ENCODE assay signal across 13 cellular contexts in genomic region chr11:121476379-121477032, GRCh38. TPM values are rescaled to one million over a fixed set of nuclear protein-coding genes. Genes with fewer than 3 reads are reported as not detected.
DNase-seq lines count a peak whose midpoint lies in the region; ATAC-seq and TF ChIP-seq lines count a peak whose summit lies in the region.
"Had no signal": no experiment of that assay in that cellular context is flagged by ENCODE, and none has a peak within 500 bp of the region (broad histone marks: within the 10 kb centered on the region; RNA-seq: fewer than 3 reads in every experiment).

No MANE protein-coding gene starts in this region.

- 36 to 51% methylated on average over 4 to 5 of the region's 5 CpGs for WGBS in esophagus squamous epithelium, 2 donors

- no peak for DNase-seq in activated T-cell treated with anti-CD3 and anti-CD28 coated beads, Interleukin-2, amount 50 U/mL, for 24 hours
- DNase-seq in activated T-cell treated with anti-CD3 and anti-CD28 coated beads for 4 hours (no peak), NCI-H748 treated with DMSO at 0.1 percent for 48 hours (lab: John Stamatoyannopoulos, UW) (peak; percentile 54), esophagus squamous epithelium (lab: John Stamatoyannopoulos, UW) (no peak), activated gamma-delta T cell (lab: John Stamatoyannopoulos, UW) (no peak), GM19238 (ENCODE audit: insufficient read length, low spot score) (no peak)
- DNase-seq in stimulated activated effector memory CD8-positive, alpha-beta T cell treated with anti-CD3 and anti-CD28 coated beads, Interleukin-12 subunit alpha, Interleukin-12 subunit beta, amount 100 ng/mL, for 72 hours (ENCODE audit: low spot score in 2 of 2): no peak
- DNase-seq: DMS79 treated with DMSO at 0.1 percent for 48 hours, kidney, NCI-H510A had no signal

- H3K9me3 Mint-ChIP-seq in activated T-cell treated with anti-CD3 and anti-CD28 coated beads, Interleukin-2, amount 50 U/mL, for 24 hours: no peaks in the 10 kb centered on the region
- no peaks in the 10 kb centered on the region for H3K9me3 Mint-ChIP-seq in stimulated activated effector memory CD8-positive, alpha-beta T cell treated with anti-CD3 and anti-CD28 coated beads, Interleukin-12 subunit alpha, Interleukin-12 subunit beta, amount 100 ng/mL, for 72 hours
- H3K9me3 Mint-ChIP-seq: neural crest cell had no signal

- no peaks in the 10 kb centered on the region for H3K9me3 ChIP-seq in esophagus squamous epithelium
- H3K9me3 ChIP-seq: vagina had no signal

- H3K4me3 ChIP-seq in esophagus squamous epithelium: no peak overlapping the region
- H3K4me3 ChIP-seq: vagina had no signal

- no peaks in the 10 kb centered on the region for H3K27me3 ChIP-seq in esophagus squamous epithelium
- H3K27me3 ChIP-seq: vagina had no signal

- no peaks in the 10 kb centered on the region for H3K27me3 Mint-ChIP-seq in activated T-cell treated with anti-CD3 and anti-CD28 coated beads, Interleukin-2, amount 50 U/mL, for 24 hours

- H3K36me3 ChIP-seq in esophagus squamous epithelium: peaks cover 0 to under 1% (median 0%) of the 10 kb centered on the region in 3 donors
- H3K36me3 ChIP-seq: vagina had no signal

- TF ChIP-seq CTCF in esophagus squamous epithelium (IDR thresholded peaks at IDR 0.05): no peak

- peaks cover 65% of the 10 kb centered on the region for H3K36me3 Mint-ChIP-seq in activated T-cell treated with anti-CD3 and anti-CD28 coated beads, Interleukin-2, amount 50 U/mL, for 24 hours (ENCODE audit: low read depth)
- H3K36me3 Mint-ChIP-seq in stimulated activated effector memory CD8-positive, alpha-beta T cell treated with anti-CD3 and anti-CD28 coated beads, Interleukin-12 subunit alpha, Interleukin-12 subunit beta, amount 100 ng/mL, for 72 hours: peaks cover 32% of the 10 kb centered on the region

- H3K27ac Mint-ChIP-seq in activated T-cell treated with anti-CD3 and anti-CD28 coated beads, Interleukin-2, amount 50 U/mL, for 24 hours: peak overlapping the region; percentile 80
- peak overlapping the region; percentile 87 for H3K27ac Mint-ChIP-seq in stimulated activated effector memory CD8-positive, alpha-beta T cell treated with anti-CD3 and anti-CD28 coated beads, Interleukin-12 subunit alpha, Interleukin-12 subunit beta, amount 100 ng/mL, for 72 hours

- H3K4me1 ChIP-seq in esophagus squamous epithelium: peaks cover 5 to 68% (median 18%) of the 10 kb centered on the region in 3 donors
- H3K4me1 ChIP-seq: vagina had no signal

- H3K4me3 Mint-ChIP-seq in activated T-cell treated with anti-CD3 and anti-CD28 coated beads, Interleukin-2, amount 50 U/mL, for 24 hours: no peak overlapping the region
- no peak overlapping the region for H3K4me3 Mint-ChIP-seq in stimulated activated effector memory CD8-positive, alpha-beta T cell treated with anti-CD3 and anti-CD28 coated beads, Interleukin-12 subunit alpha, Interleukin-12 subunit beta, amount 100 ng/mL, for 72 hours
- H3K4me3 Mint-ChIP-seq: neural crest cell had no signal

- H3K27ac ChIP-seq in esophagus squamous epithelium: peak overlapping the region in 3 of 4 donors; percentile 7 to 58 (median 57)
- H3K27ac ChIP-seq: vagina had no signal

- intact Hi-C loops in esophagus squamous epithelium (cut with DNase I): no loop called here

- TF ChIP-seq POLR2A in esophagus squamous epithelium (IDR thresholded peaks at IDR 0.05): no peak

- ATAC-seq in stimulated activated effector memory CD8-positive, alpha-beta T cell treated with anti-CD3 and anti-CD28 coated beads, Interleukin-12 subunit alpha, Interleukin-12 subunit beta, amount 100 ng/mL, for 72 hours: no peak
- no peak for ATAC-seq in GM21528 (IDR thresholded peaks at IDR 0.05; ENCODE audit: low FRiP score, unreplicated experiment)

- peaks cover 83% of the 10 kb centered on the region for H3K4me1 Mint-ChIP-seq in activated T-cell treated with anti-CD3 and anti-CD28 coated beads, Interleukin-2, amount 50 U/mL, for 24 hours (ENCODE audit: low read depth)
- H3K4me1 Mint-ChIP-seq in stimulated activated effector memory CD8-positive, alpha-beta T cell treated with anti-CD3 and anti-CD28 coated beads, Interleukin-12 subunit alpha, Interleukin-12 subunit beta, amount 100 ng/mL, for 72 hours: peaks cover 64% of the 10 kb centered on the region

RNA-seq across cellular contexts. Expression of gene SORL1, which starts 24.4 kb away (rescaled TPM):
- 10 to 100 TPM in 3 of 4 donors, 1 to 10 TPM in 1; 6.8 to 19.9 (median 16.3) TPM for total RNA-seq in esophagus squamous epithelium
